In genomic region chr10:113004219-113004618, GRCh38 we compare ENCODE assay signal across 15 cellular contexts.
"Had no signal": no experiment of that assay in that cellular context is flagged by ENCODE, and none has a peak within 500 bp of the region (broad histone marks: within the 10 kb centered on the region; RNA-seq: fewer than 3 reads in every experiment).

No MANE protein-coding gene starts in this region.

- ATAC-seq: gastroesophageal sphincter; left ventricle myocardium superior; psoas muscle; stimulated activated naive CD8-positive, alpha-beta T cell treated with anti-CD3 and anti-CD28 coated beads, Interleukin-15, amount 100 ng/mL, for 72 hours had no signal

- DNase-seq: activated CD4-positive, alpha-beta T cell treated with anti-CD3 and anti-CD28 coated beads, Interleukin-2, amount 10 ng/mL, durations not matched to agents 7 days and 5 days; activated naive CD8-positive, alpha-beta T cell treated with anti-CD3 and anti-CD28 coated beads for 36 hours; anterior cingulate cortex; brain microvascular endothelial cell; dorsolateral prefrontal cortex; left ventricle myocardium superior; psoas muscle; stimulated activated CD4-positive, alpha-beta T cell treated with anti-CD3 and anti-CD28 coated beads, Interleukin-1b, Interleukin-23, amount 100 ng/mL, for 48 hours; stimulated activated naive CD8-positive, alpha-beta T cell treated with anti-CD3 and anti-CD28 coated beads, Interleukin-15, amount 100 ng/mL, for 72 hours; SW 1271 had no signal

- H3K27ac ChIP-seq: brain microvascular endothelial cell, gastroesophageal sphincter, psoas muscle had no signal

- H3K9me3 Mint-ChIP-seq: activated CD4-positive, alpha-beta T cell treated with anti-CD3 and anti-CD28 coated beads, Interleukin-2, amount 10 ng/mL, durations not matched to agents 7 days and 5 days; activated naive CD8-positive, alpha-beta T cell treated with anti-CD3 and anti-CD28 coated beads for 36 hours; activated T-helper 1 cell treated with anti-CD3 and anti-CD28 coated beads, Interleukin-12 subunit alpha, Interleukin-12 subunit beta, Interleukin-2, Interleukin-4 antibody, amounts not matched to agents 30 ng/mL and 10 ng/mL and 1 ng/mL, durations not matched to agents 14 hours and 24 hours and 36 hours; stimulated activated naive CD8-positive, alpha-beta T cell treated with anti-CD3 and anti-CD28 coated beads, Interleukin-15, amount 100 ng/mL, for 72 hours; T-helper 2 cell treated with Interferon-gamma antibody and Interleukin-4, amounts not matched to agents 5 μg/mL and 100 μg/mL, for 36 hours had no signal

- FAIRE-seq: endometrium, islet of Langerhans had no signal

- H3K27me3 ChIP-seq: brain microvascular endothelial cell, dorsolateral prefrontal cortex, gastroesophageal sphincter had no signal

- H3K27ac Mint-ChIP-seq: activated CD4-positive, alpha-beta T cell treated with anti-CD3 and anti-CD28 coated beads, Interleukin-2, amount 10 ng/mL, durations not matched to agents 7 days and 5 days; activated naive CD8-positive, alpha-beta T cell treated with anti-CD3 and anti-CD28 coated beads for 36 hours; activated T-helper 1 cell treated with anti-CD3 and anti-CD28 coated beads, Interleukin-12 subunit alpha, Interleukin-12 subunit beta, Interleukin-2, Interleukin-4 antibody, amounts not matched to agents 30 ng/mL and 10 ng/mL and 1 ng/mL, durations not matched to agents 14 hours and 24 hours and 36 hours; stimulated activated naive CD8-positive, alpha-beta T cell treated with anti-CD3 and anti-CD28 coated beads, Interleukin-15, amount 100 ng/mL, for 72 hours; T-helper 2 cell treated with Interferon-gamma antibody and Interleukin-4, amounts not matched to agents 5 μg/mL and 100 μg/mL, for 36 hours had no signal

- H3K36me3 ChIP-seq: brain microvascular endothelial cell, gastroesophageal sphincter had no signal

- H3K4me3 ChIP-seq: dorsolateral prefrontal cortex, gastroesophageal sphincter, psoas muscle had no signal

- H3K4me3 Mint-ChIP-seq: activated CD4-positive, alpha-beta T cell treated with anti-CD3 and anti-CD28 coated beads, Interleukin-2, amount 10 ng/mL, durations not matched to agents 7 days and 5 days; activated naive CD8-positive, alpha-beta T cell treated with anti-CD3 and anti-CD28 coated beads for 36 hours; activated T-helper 1 cell treated with anti-CD3 and anti-CD28 coated beads, Interleukin-12 subunit alpha, Interleukin-12 subunit beta, Interleukin-2, Interleukin-4 antibody, amounts not matched to agents 30 ng/mL and 10 ng/mL and 1 ng/mL, durations not matched to agents 14 hours and 24 hours and 36 hours; stimulated activated naive CD8-positive, alpha-beta T cell treated with anti-CD3 and anti-CD28 coated beads, Interleukin-15, amount 100 ng/mL, for 72 hours; T-helper 2 cell treated with Interferon-gamma antibody and Interleukin-4, amounts not matched to agents 5 μg/mL and 100 μg/mL, for 36 hours had no signal

- H3K9me3 ChIP-seq: gastroesophageal sphincter, psoas muscle had no signal
